In the genomic region with DNA sequence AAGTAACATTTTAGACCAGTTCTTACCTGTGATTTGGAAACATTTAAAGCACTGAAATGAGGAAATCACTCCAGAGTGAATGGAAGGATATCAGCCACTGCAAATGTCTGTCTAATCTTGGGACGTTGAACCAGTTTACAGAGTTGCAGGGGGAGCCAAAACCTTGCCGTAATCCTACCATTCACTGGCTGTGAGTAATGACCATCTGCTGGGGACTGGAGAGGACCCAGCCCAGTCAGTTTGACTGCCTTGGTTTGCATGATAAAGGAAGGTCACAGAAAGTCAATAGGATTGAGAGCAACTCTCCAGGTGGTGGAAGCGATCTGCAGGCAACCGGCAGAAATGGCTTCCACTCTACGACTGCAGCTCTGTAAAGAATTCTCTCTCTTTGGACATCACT, we compare ENCODE assay signal across 14 cellular contexts.
A peak's percentile ranks its signal among the peaks of the same experiment; 100 is the strongest.
DNase-seq lines count a peak whose midpoint lies in the region; ATAC-seq, FAIRE-seq and TF ChIP-seq lines count a peak whose summit lies in the region.
"Had no signal": no experiment of that assay in that cellular context is flagged by ENCODE, and none has a peak within 500 bp of the region (broad histone marks: within the 10 kb centered on the region; RNA-seq: fewer than 3 reads in every experiment).

No MANE protein-coding gene starts in this region.

- H3K27ac ChIP-seq in astrocyte (ENCODE audit: low read depth, low read length) (no peak overlapping the region), vagina (no peak overlapping the region)
- H3K27ac ChIP-seq: BLaER1 treated with 17β-estradiol and CSF1 and Interleukin-3, amounts not matched to agents 10 nM and 100 nM; gastroesophageal sphincter had no signal

- H3K27me3 ChIP-seq in astrocyte (ENCODE audit: insufficient read depth, low read length), result no peaks in the 10 kb centered on the region
- no peaks in the 10 kb centered on the region for H3K27me3 ChIP-seq in vagina
- H3K27me3 ChIP-seq: BLaER1 treated with 17β-estradiol and CSF1 and Interleukin-3, amounts not matched to agents 10 nM and 100 nM; gastroesophageal sphincter had no signal

- CTCF ChIA-PET in activated CD8-positive, alpha-beta T cell treated with anti-CD3 and anti-CD28 coated beads, Interleukin-2, amount 10 ng/mL, durations not matched to agents 7 days and 5 days (lab: Charles Lee), result no interaction called here

- DNase-seq in DMS 273 treated with DMSO at 0.1 percent for 48 hours (lab: John Stamatoyannopoulos, UW) (peak; percentile 65), NCI-H2029 treated with DMSO at 0.1 percent for 48 hours (lab: John Stamatoyannopoulos, UW) (peak; percentile 83), astrocyte (ENCODE audit: low read depth) (peak; percentile 61), left kidney (ENCODE audit: low read depth, low spot score) (peak; percentile 14), vagina (ENCODE audit: extremely low spot score in 2 of 2) (no peak), NCI-H1694 treated with DMSO at 0.1 percent for 48 hours (lab: John Stamatoyannopoulos, UW) (no peak)
- DNase-seq in activated CD8-positive, alpha-beta T cell treated with anti-CD3 and anti-CD28 coated beads, Interleukin-2, amount 10 ng/mL, durations not matched to agents 7 days and 5 days, result no peak
- DNase-seq in activated T-cell treated with anti-CD3 and anti-CD28 coated beads, Interleukin-2, amount 50 U/mL, for 1 hour, result no peak
- DNase-seq: activated CD4-positive, alpha-beta memory T cell treated with anti-CD3 and anti-CD28 coated beads, Interleukin-2, amount 10 ng/mL, durations not matched to agents 7 days and 5 days; HCEC 1CT; nucleus accumbens; RPMI8226 had no signal

- no peaks in the 10 kb centered on the region for H3K36me3 ChIP-seq in astrocyte (ENCODE audit: insufficient read depth, low read length)
- H3K36me3 ChIP-seq in vagina, result no peaks in the 10 kb centered on the region
- H3K36me3 ChIP-seq: BLaER1 treated with 17β-estradiol and CSF1 and Interleukin-3, amounts not matched to agents 10 nM and 100 nM; gastroesophageal sphincter had no signal

- ATAC-seq in activated CD8-positive, alpha-beta T cell treated with anti-CD3 and anti-CD28 coated beads, Interleukin-2, amount 10 ng/mL, durations not matched to agents 7 days and 5 days, result no peak
- ATAC-seq: gastroesophageal sphincter had no signal

- H3K27me3 Mint-ChIP-seq in astrocyte (ENCODE audit: low read depth, unreplicated experiment), result no peaks in the 10 kb centered on the region
- no peaks in the 10 kb centered on the region for H3K27me3 Mint-ChIP-seq in activated CD8-positive, alpha-beta T cell treated with anti-CD3 and anti-CD28 coated beads, Interleukin-2, amount 10 ng/mL, durations not matched to agents 7 days and 5 days (ENCODE audit: low read depth)
- H3K27me3 Mint-ChIP-seq: activated CD4-positive, alpha-beta memory T cell treated with anti-CD3 and anti-CD28 coated beads, Interleukin-2, amount 10 ng/mL, durations not matched to agents 7 days and 5 days had no signal

- H3K4me1 Mint-ChIP-seq in astrocyte (ENCODE audit: low read depth, unreplicated experiment), result peaks cover 47% of the 10 kb centered on the region
- no peaks in the 10 kb centered on the region for H3K4me1 Mint-ChIP-seq in activated CD8-positive, alpha-beta T cell treated with anti-CD3 and anti-CD28 coated beads, Interleukin-2, amount 10 ng/mL, durations not matched to agents 7 days and 5 days (ENCODE audit: low read depth)
- H3K4me1 Mint-ChIP-seq: activated CD4-positive, alpha-beta memory T cell treated with anti-CD3 and anti-CD28 coated beads, Interleukin-2, amount 10 ng/mL, durations not matched to agents 7 days and 5 days had no signal

- POLR2A ChIA-PET in activated CD8-positive, alpha-beta T cell treated with anti-CD3 and anti-CD28 coated beads, Interleukin-2, amount 10 ng/mL, durations not matched to agents 7 days and 5 days (lab: Charles Lee), result no interaction called here

- FAIRE-seq in astrocyte (lab: Jason Lieb, UNC), result no peak

- intact Hi-C loops in vagina (cut with DNase I), result no loop called here

- H3K27ac Mint-ChIP-seq in astrocyte (ENCODE audit: unreplicated experiment), result peak overlapping the region; percentile 86
- H3K27ac Mint-ChIP-seq in activated CD8-positive, alpha-beta T cell treated with anti-CD3 and anti-CD28 coated beads, Interleukin-2, amount 10 ng/mL, durations not matched to agents 7 days and 5 days, result no peak overlapping the region
- H3K27ac Mint-ChIP-seq: activated CD4-positive, alpha-beta memory T cell treated with anti-CD3 and anti-CD28 coated beads, Interleukin-2, amount 10 ng/mL, durations not matched to agents 7 days and 5 days had no signal

- H3K79me2 ChIP-seq in astrocyte (ENCODE audit: insufficient read depth, low read length), result no peaks in the 10 kb centered on the region

- no peak for TF ChIP-seq POLR2A in vagina (IDR thresholded peaks at IDR 0.05)

- H2AFZ ChIP-seq in astrocyte (ENCODE audit: low read depth, low read length), result peak overlapping the region; percentile 73

- H3K9me3 ChIP-seq in astrocyte (ENCODE audit: insufficient read depth, low read depth, low read length) (no peaks in the 10 kb centered on the region), vagina (peaks cover 4% of the 10 kb centered on the region)

- H4K20me1 ChIP-seq in astrocyte (ENCODE audit: insufficient read depth, low read length), result no peaks in the 10 kb centered on the region
- H4K20me1 ChIP-seq: BLaER1 treated with 17β-estradiol and CSF1 and Interleukin-3, amounts not matched to agents 10 nM and 100 nM had no signal

- H3K9me3 Mint-ChIP-seq in astrocyte (ENCODE audit: unreplicated experiment), result peaks cover 7% of the 10 kb centered on the region
- H3K9me3 Mint-ChIP-seq in activated CD8-positive, alpha-beta T cell treated with anti-CD3 and anti-CD28 coated beads, Interleukin-2, amount 10 ng/mL, durations not matched to agents 7 days and 5 days (ENCODE audit: insufficient read depth), result no peaks in the 10 kb centered on the region

- H3K36me3 Mint-ChIP-seq in astrocyte (ENCODE audit: low read depth, unreplicated experiment), result no peaks in the 10 kb centered on the region
- H3K36me3 Mint-ChIP-seq in activated CD8-positive, alpha-beta T cell treated with anti-CD3 and anti-CD28 coated beads, Interleukin-2, amount 10 ng/mL, durations not matched to agents 7 days and 5 days (ENCODE audit: low read depth), result no peaks in the 10 kb centered on the region

- no peak overlapping the region for H3K9ac ChIP-seq in astrocyte (ENCODE audit: low read length)
- H3K9ac ChIP-seq: BLaER1 treated with 17β-estradiol and CSF1 and Interleukin-3, amounts not matched to agents 10 nM and 100 nM had no signal

- H3K4me2 ChIP-seq in astrocyte (ENCODE audit: low read length), result peak overlapping the region; percentile 60
- H3K4me2 ChIP-seq: BLaER1 treated with 17β-estradiol and CSF1 and Interleukin-3, amounts not matched to agents 10 nM and 100 nM had no signal

- peaks cover 20% of the 10 kb centered on the region for H3K4me1 ChIP-seq in astrocyte (ENCODE audit: insufficient read depth, low read length)
- H3K4me1 ChIP-seq in vagina, result no peaks in the 10 kb centered on the region
- H3K4me1 ChIP-seq: gastroesophageal sphincter had no signal

- peak overlapping the region; percentile 34 for H3K4me3 ChIP-seq in astrocyte (ENCODE audit: insufficient read depth, low read depth, low read length)
- H3K4me3 ChIP-seq in vagina, result no peak overlapping the region
- H3K4me3 ChIP-seq: BLaER1 treated with 17β-estradiol and CSF1 and Interleukin-3, amounts not matched to agents 10 nM and 100 nM; gastroesophageal sphincter had no signal

- H3K4me3 Mint-ChIP-seq in astrocyte (ENCODE audit: unreplicated experiment), result peak overlapping the region; percentile 54
- H3K4me3 Mint-ChIP-seq in activated CD8-positive, alpha-beta T cell treated with anti-CD3 and anti-CD28 coated beads, Interleukin-2, amount 10 ng/mL, durations not matched to agents 7 days and 5 days, result no peak overlapping the region
- H3K4me3 Mint-ChIP-seq: activated CD4-positive, alpha-beta memory T cell treated with anti-CD3 and anti-CD28 coated beads, Interleukin-2, amount 10 ng/mL, durations not matched to agents 7 days and 5 days had no signal

- no peak for TF ChIP-seq CTCF in astrocyte (IDR thresholded peaks at IDR 0.05; ENCODE audit: insufficient read depth, low read depth, low read length)
- no peak for TF ChIP-seq CTCF in vagina (IDR thresholded peaks at IDR 0.05)

Comparison
In these comparisons a context has a peak if more than half of its experiments do, and no peak if none do; other contexts are left out.
1. DNase-seq: peak in DMS 273 treated with DMSO at 0.1 percent for 48 hours (single experiment), NCI-H2029 treated with DMSO at 0.1 percent for 48 hours (single experiment), astrocyte (single experiment) and left kidney (single experiment); none in vagina (0 of 2), activated CD8-positive, alpha-beta T cell treated with anti-CD3 and anti-CD28 coated beads, Interleukin-2, amount 10 ng/mL, durations not matched to agents 7 days and 5 days (single experiment), activated T-cell treated with anti-CD3 and anti-CD28 coated beads, Interleukin-2, amount 50 U/mL, for 1 hour (single experiment) and NCI-H1694 treated with DMSO at 0.1 percent for 48 hours (single experiment).